In the genomic region with DNA sequence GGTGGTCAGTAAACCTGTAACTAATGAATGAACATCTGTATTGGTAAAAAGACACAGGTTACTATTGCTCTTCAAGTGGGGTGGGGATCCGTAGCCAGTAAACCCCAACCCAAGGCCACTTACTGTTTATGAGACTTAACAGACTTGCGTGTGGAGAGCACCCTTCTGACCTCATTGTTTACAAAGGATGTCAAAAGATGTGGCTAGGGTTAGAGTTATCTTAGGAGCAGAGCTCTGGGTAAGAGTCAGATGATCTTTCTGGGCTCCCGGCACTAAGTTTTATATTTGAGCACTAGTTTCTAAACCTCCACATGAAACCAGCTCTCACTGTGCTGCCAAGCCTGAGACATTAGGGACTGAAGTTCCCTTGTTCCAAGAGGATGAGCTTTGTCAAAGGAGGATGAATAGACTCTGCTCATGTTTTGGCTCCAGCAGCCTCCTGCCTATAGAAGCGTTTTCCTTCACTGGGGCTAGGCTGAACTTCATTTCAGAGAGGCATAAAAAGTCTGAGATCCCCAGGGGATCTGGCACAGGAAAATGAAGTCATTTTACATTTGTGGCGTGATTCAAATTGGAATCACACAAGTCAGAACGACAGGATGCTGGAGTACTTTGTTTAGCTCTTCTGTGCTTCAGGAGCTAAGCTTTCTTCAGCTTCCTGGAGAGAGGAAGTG, we compare ENCODE assay signal across 22 cellular contexts.
A peak's percentile ranks its signal among the peaks of the same experiment; 100 is the strongest.
DNase-seq lines count a peak whose midpoint lies in the region; ATAC-seq, FAIRE-seq and TF ChIP-seq lines count a peak whose summit lies in the region.
"Had no signal": no experiment of that assay in that cellular context is flagged by ENCODE, and none has a peak within 500 bp of the region (broad histone marks: within the 10 kb centered on the region; RNA-seq: fewer than 3 reads in every experiment).

No MANE protein-coding gene starts in this region.

- H3K9me3 ChIP-seq in astrocyte (ENCODE audit: insufficient read depth, low read depth, low read length) (no peaks in the 10 kb centered on the region), colonic mucosa (no peaks in the 10 kb centered on the region)
- H3K9me3 ChIP-seq: breast epithelium, gastroesophageal sphincter, ovary, upper lobe of right lung had no signal

- H3K9ac ChIP-seq in astrocyte (ENCODE audit: low read length) (no peak overlapping the region), colonic mucosa (ENCODE audit: low read depth in 2 of 2, low read length in 2 of 2) (no peak overlapping the region)

- no peaks in the 10 kb centered on the region for H3K9me3 Mint-ChIP-seq in astrocyte (ENCODE audit: unreplicated experiment)
- H3K9me3 Mint-ChIP-seq: activated CD4-positive, alpha-beta memory T cell treated with anti-CD3 and anti-CD28 coated beads, Interleukin-2, amount 10 ng/mL, durations not matched to agents 7 days and 5 days; stimulated activated naive B cell treated with anti-CD40 and anti-IgM and Interleukin-4, amounts not matched to agents 10 μg/mL and 1 μg/mL and 100 μg/mL, for 72 hours had no signal

- peak overlapping the region; percentile 6 for H3K4me2 ChIP-seq in astrocyte (ENCODE audit: low read length)

- peaks cover 21% of the 10 kb centered on the region for H3K4me1 Mint-ChIP-seq in astrocyte (ENCODE audit: low read depth, unreplicated experiment)

- H3K4me3 Mint-ChIP-seq in astrocyte (ENCODE audit: unreplicated experiment): no peak overlapping the region
- H3K4me3 Mint-ChIP-seq: activated CD4-positive, alpha-beta memory T cell treated with anti-CD3 and anti-CD28 coated beads, Interleukin-2, amount 10 ng/mL, durations not matched to agents 7 days and 5 days; immature natural killer cell had no signal

- H3K79me2 ChIP-seq in ACC112 (ENCODE audit: control insufficient read depth, insufficient read depth, low read length, unreplicated experiment): no peaks in the 10 kb centered on the region
- H3K79me2 ChIP-seq in astrocyte (ENCODE audit: insufficient read depth, low read length): no peaks in the 10 kb centered on the region

- H3K4me3 ChIP-seq in ACC112 (ENCODE audit: low read depth, low read length): no peak overlapping the region
- H3K4me3 ChIP-seq in astrocyte (ENCODE audit: insufficient read depth, low read depth, low read length): no peak overlapping the region
- no peak overlapping the region for H3K4me3 ChIP-seq in colonic mucosa
- H3K4me3 ChIP-seq: breast epithelium, gastroesophageal sphincter, ovary, skin epidermis, upper lobe of right lung had no signal

- H3K36me3 ChIP-seq in ACC112 (ENCODE audit: insufficient read depth, low read length) (no peaks in the 10 kb centered on the region), astrocyte (ENCODE audit: insufficient read depth, low read length) (no peaks in the 10 kb centered on the region), colonic mucosa (no peaks in the 10 kb centered on the region)
- H3K36me3 ChIP-seq: breast epithelium, gastroesophageal sphincter, ovary, upper lobe of right lung had no signal

- TF ChIP-seq CTCF in astrocyte (IDR thresholded peaks at IDR 0.05; ENCODE audit: insufficient read depth, low read depth, low read length): no peak
- no peak for TF ChIP-seq CTCF in colonic mucosa (IDR thresholded peaks at IDR 0.05)

- FAIRE-seq in astrocyte (lab: Jason Lieb, UNC): no peak

- in situ Hi-C loops in G401 (cut with HindIII; ENCODE audit: low sequenced_read_pairs): no loop called here

- H3K4me1 ChIP-seq in ACC112 (ENCODE audit: control insufficient read depth, insufficient read depth, low read length, unreplicated experiment) (peaks cover 25% of the 10 kb centered on the region), astrocyte (ENCODE audit: insufficient read depth, low read length) (peaks cover 20% of the 10 kb centered on the region), colonic mucosa (peaks cover 6% of the 10 kb centered on the region)
- H3K4me1 ChIP-seq: breast epithelium, upper lobe of right lung had no signal

- no peaks in the 10 kb centered on the region for H3K27me3 ChIP-seq in ACC112 (ENCODE audit: insufficient read depth, low read length)
- no peaks in the 10 kb centered on the region for H3K27me3 ChIP-seq in astrocyte (ENCODE audit: insufficient read depth, low read length)
- H3K27me3 ChIP-seq in colonic mucosa: no peaks in the 10 kb centered on the region
- H3K27me3 ChIP-seq: breast epithelium, gastroesophageal sphincter, ovary, upper lobe of right lung had no signal

- no peak for ATAC-seq in HG02970 (IDR thresholded peaks at IDR 0.05; ENCODE audit: low FRiP score, unreplicated experiment)
- no peak for ATAC-seq in GM21360 (IDR thresholded peaks at IDR 0.05; ENCODE audit: unreplicated experiment)
- ATAC-seq in HG03565 (IDR thresholded peaks at IDR 0.05; ENCODE audit: unreplicated experiment): no peak
- ATAC-seq: gastroesophageal sphincter, upper lobe of right lung had no signal

- H2AFZ ChIP-seq in ACC112 (ENCODE audit: low read length, unreplicated experiment): peak overlapping the region; percentile 81
- peak overlapping the region; percentile 6 for H2AFZ ChIP-seq in astrocyte (ENCODE audit: low read depth, low read length)

- intact Hi-C loops in colonic mucosa (cut with DNase I): no loop called here

- no peak overlapping the region for H3K27ac ChIP-seq in ACC112 (ENCODE audit: low read depth, low read length)
- no peak overlapping the region for H3K27ac ChIP-seq in astrocyte (ENCODE audit: low read depth, low read length)
- H3K27ac ChIP-seq in colonic mucosa: no peak overlapping the region
- H3K27ac ChIP-seq: gastroesophageal sphincter, ovary, upper lobe of right lung had no signal

- H3K27me3 Mint-ChIP-seq in astrocyte (ENCODE audit: low read depth, unreplicated experiment): peaks cover 6% of the 10 kb centered on the region
- H3K27me3 Mint-ChIP-seq: activated CD4-positive, alpha-beta memory T cell treated with anti-CD3 and anti-CD28 coated beads, Interleukin-2, amount 10 ng/mL, durations not matched to agents 7 days and 5 days; stimulated activated naive B cell treated with anti-CD40 and anti-IgM and Interleukin-4, amounts not matched to agents 10 μg/mL and 1 μg/mL and 100 μg/mL, for 72 hours had no signal

- no peaks in the 10 kb centered on the region for H4K20me1 ChIP-seq in astrocyte (ENCODE audit: insufficient read depth, low read length)

- no peaks in the 10 kb centered on the region for H3K36me3 Mint-ChIP-seq in astrocyte (ENCODE audit: low read depth, unreplicated experiment)
- H3K36me3 Mint-ChIP-seq: immature natural killer cell; stimulated activated naive B cell treated with anti-CD40 and anti-IgM and Interleukin-4, amounts not matched to agents 10 μg/mL and 1 μg/mL and 100 μg/mL, for 72 hours had no signal

- no peak overlapping the region for H3K27ac Mint-ChIP-seq in astrocyte (ENCODE audit: unreplicated experiment)
- H3K27ac Mint-ChIP-seq: activated CD4-positive, alpha-beta memory T cell treated with anti-CD3 and anti-CD28 coated beads, Interleukin-2, amount 10 ng/mL, durations not matched to agents 7 days and 5 days; immature natural killer cell; stimulated activated naive B cell treated with anti-CD40 and anti-IgM and Interleukin-4, amounts not matched to agents 10 μg/mL and 1 μg/mL and 100 μg/mL, for 72 hours had no signal

- peak; percentile 12 for DNase-seq in G401 (ENCODE audit: low spot score)
- no peak for DNase-seq in astrocyte (ENCODE audit: low read depth)
- peak; percentile 50 for DNase-seq in medulla oblongata (ENCODE audit: extremely low spot score)
- no peak for DNase-seq in colonic mucosa
- DNase-seq: activated CD4-positive, alpha-beta memory T cell treated with anti-CD3 and anti-CD28 coated beads, Interleukin-2, amount 10 ng/mL, durations not matched to agents 7 days and 5 days; activated gamma-delta T cell treated with Interleukin-2 at 50 U/mL for 16 hours; GOT3; immature natural killer cell; mesendoderm; NCI-H2029; NCI-H748 treated with DMSO at 0.1 percent for 48 hours; ovary; stimulated activated naive B cell treated with anti-CD40 and anti-IgM and Interleukin-4, amounts not matched to agents 10 μg/mL and 1 μg/mL and 100 μg/mL, for 72 hours; T1000; upper lobe of right lung had no signal

Comparison
In these comparisons a context has a peak if more than half of its experiments do, and no peak if none do; other contexts are left out.
1. DNase-seq: peak in G401 (single experiment) and medulla oblongata (single experiment); none in astrocyte (single experiment) and colonic mucosa (single experiment).